ENCODE assay signal across 34 cellular contexts in genomic region chr11:66413167-66413566, GRCh38. TPM values are rescaled to one million over a fixed set of nuclear protein-coding genes. Genes with fewer than 3 reads are reported as not detected.
"Had no signal": no experiment of that assay in that cellular context is flagged by ENCODE, and none has a peak within 500 bp of the region (broad histone marks: within the 10 kb centered on the region; RNA-seq: fewer than 3 reads in every experiment).

No MANE protein-coding gene starts in this region.

- H3K9ac ChIP-seq: SK-N-SH had no signal

- H3K27ac Mint-ChIP-seq: activated CD4-positive, alpha-beta memory T cell treated with anti-CD3 and anti-CD28 coated beads for 36 hours; activated CD4-positive, alpha-beta T cell treated with anti-CD3 and anti-CD28 coated beads for 36 hours; activated CD8-positive, alpha-beta memory T cell treated with anti-CD3 and anti-CD28 coated beads, Interleukin-2, amount 10 ng/mL, durations not matched to agents 7 days and 5 days; activated naive CD4-positive, alpha-beta T cell treated with anti-CD3 and anti-CD28 coated beads, Interleukin-2, amount 10 ng/mL, durations not matched to agents 7 days and 5 days; activated naive CD8-positive, alpha-beta T cell treated with anti-CD3 and anti-CD28 coated beads for 36 hours; T-helper 1 cell treated with Interleukin-12 subunit alpha and Interleukin-12 subunit beta and Interleukin-4 antibody, amounts not matched to agents 30 μg/mL and 1 μg/mL, for 36 hours; T-helper 2 cell treated with Interferon-gamma antibody and Interleukin-4, amounts not matched to agents 5 μg/mL and 100 μg/mL, for 36 hours had no signal

- H3K4me3 Mint-ChIP-seq: activated CD4-positive, alpha-beta memory T cell treated with anti-CD3 and anti-CD28 coated beads for 36 hours; activated CD4-positive, alpha-beta T cell treated with anti-CD3 and anti-CD28 coated beads for 36 hours; activated CD8-positive, alpha-beta memory T cell treated with anti-CD3 and anti-CD28 coated beads, Interleukin-2, amount 10 ng/mL, durations not matched to agents 7 days and 5 days; activated naive CD4-positive, alpha-beta T cell treated with anti-CD3 and anti-CD28 coated beads, Interleukin-2, amount 10 ng/mL, durations not matched to agents 7 days and 5 days; activated naive CD8-positive, alpha-beta T cell treated with anti-CD3 and anti-CD28 coated beads for 36 hours; T-helper 1 cell treated with Interleukin-12 subunit alpha and Interleukin-12 subunit beta and Interleukin-4 antibody, amounts not matched to agents 30 μg/mL and 1 μg/mL, for 36 hours; T-helper 2 cell treated with Interferon-gamma antibody and Interleukin-4, amounts not matched to agents 5 μg/mL and 100 μg/mL, for 36 hours had no signal

- H3K4me3 ChIP-seq: MG63, Peyer's patch, SJSA1 had no signal

- H3K27ac ChIP-seq: brain microvascular endothelial cell, Peyer's patch, SJSA1 had no signal

- ATAC-seq: activated CD4-positive, alpha-beta T cell treated with anti-CD3 and anti-CD28 coated beads for 36 hours; activated CD4-positive, CD25-positive, alpha-beta regulatory T cell treated with anti-CD3 and anti-CD28 coated beads, Interleukin-2, amount 50 U/mL, for 24 hours; activated CD8-positive, alpha-beta memory T cell treated with anti-CD3 and anti-CD28 coated beads, Interleukin-2, amount 10 ng/mL, durations not matched to agents 7 days and 5 days; PC-3 had no signal

- H3K36me3 ChIP-seq: brain microvascular endothelial cell, MG63, Peyer's patch, SJSA1 had no signal

- H3K9me2 ChIP-seq: SK-N-SH had no signal

- H3K4me2 ChIP-seq: SK-N-SH had no signal

- H3K9me3 Mint-ChIP-seq: activated CD4-positive, alpha-beta memory T cell treated with anti-CD3 and anti-CD28 coated beads for 36 hours; activated naive CD4-positive, alpha-beta T cell treated with anti-CD3 and anti-CD28 coated beads, Interleukin-2, amount 10 ng/mL, durations not matched to agents 7 days and 5 days; activated naive CD8-positive, alpha-beta T cell treated with anti-CD3 and anti-CD28 coated beads for 36 hours; T-helper 1 cell treated with Interleukin-12 subunit alpha and Interleukin-12 subunit beta and Interleukin-4 antibody, amounts not matched to agents 30 μg/mL and 1 μg/mL, for 36 hours; T-helper 2 cell treated with Interferon-gamma antibody and Interleukin-4, amounts not matched to agents 5 μg/mL and 100 μg/mL, for 36 hours had no signal

- H3K27me3 ChIP-seq: Peyer's patch, SJSA1 had no signal

- H3K36me3 Mint-ChIP-seq: activated CD4-positive, alpha-beta memory T cell treated with anti-CD3 and anti-CD28 coated beads for 36 hours; activated CD8-positive, alpha-beta memory T cell treated with anti-CD3 and anti-CD28 coated beads, Interleukin-2, amount 10 ng/mL, durations not matched to agents 7 days and 5 days; activated naive CD4-positive, alpha-beta T cell treated with anti-CD3 and anti-CD28 coated beads, Interleukin-2, amount 10 ng/mL, durations not matched to agents 7 days and 5 days; activated naive CD8-positive, alpha-beta T cell treated with anti-CD3 and anti-CD28 coated beads for 36 hours had no signal

- DNase-seq: activated CD4-positive, alpha-beta memory T cell treated with anti-CD3 and anti-CD28 coated beads for 36 hours; activated CD4-positive, alpha-beta T cell treated with anti-CD3 and anti-CD28 coated beads for 36 hours; activated CD4-positive, alpha-beta T cell treated with anti-CD3 and anti-CD28 coated beads, Interleukin-2, amount 50 U/mL, for 1 hour; activated CD8-positive, alpha-beta memory T cell treated with anti-CD3 and anti-CD28 coated beads for 24 hours; activated CD8-positive, alpha-beta memory T cell treated with anti-CD3 and anti-CD28 coated beads, Interleukin-2, amount 10 ng/mL, durations not matched to agents 7 days and 5 days; activated CD8-positive, alpha-beta memory T cell treated with anti-CD3 and anti-CD28 coated beads, Interleukin-2, amount 50 U/mL, for 48 hours; activated effector memory CD4-positive, alpha-beta T cell treated with Interleukin-2 at 50 U/mL for 16 hours; activated naive CD4-positive, alpha-beta T cell treated with anti-CD3 and anti-CD28 coated beads, Interleukin-2, amount 10 ng/mL, durations not matched to agents 7 days and 5 days; activated naive CD8-positive, alpha-beta T cell treated with anti-CD3 and anti-CD28 coated beads for 36 hours; activated T-cell treated with anti-CD3 and anti-CD28 coated beads, Interleukin-2, amount 50 U/mL, for 48 hours; amniotic stem cell; aorta; brain microvascular endothelial cell; central memory CD4-positive, alpha-beta T cell; Karpas-422; MG63; NCI-H1048; NCI-H1105 treated with DMSO at 0.1 percent for 48 hours; NCI-H1436; NCI-H1694; NCI-H1930; NCI-H2081 treated with DMSO at 0.1 percent for 48 hours; NCI-H345; NCI-H524 treated with DMSO at 0.1 percent for 48 hours; PC-3; Peyer's patch; RPMI8226; SHP77 treated with DMSO at 0.1 percent for 48 hours; SK-N-SH had no signal

- H3K9me3 ChIP-seq: MG63, Peyer's patch, SJSA1, SK-N-SH had no signal

RNA-seq across cellular contexts. Expression of gene NPAS4, which starts 7.7 kb away (rescaled TPM):
- total RNA-seq: activated CD4-positive, alpha-beta memory T cell treated with anti-CD3 and anti-CD28 coated beads for 36 hours; NCI-H460; PC-3; Peyer's patch had no signal

RNA-seq across cellular contexts. Expression of gene SLC29A2, which starts 41.6 kb away (rescaled TPM):
- total RNA-seq: SJSA1 had no signal
